In genomic region chr2:241354668-241355658, GRCh38 we compare ENCODE assay signal across 7 cellular contexts. TPM values are rescaled to one million over a fixed set of nuclear protein-coding genes. Genes with fewer than 3 reads are reported as not detected.
DNase-seq lines count a peak whose midpoint lies in the region; ATAC-seq, FAIRE-seq and TF ChIP-seq lines count a peak whose summit lies in the region.

No MANE protein-coding gene starts in this region.

- H3K36me3 Mint-ChIP-seq in activated B cell treated with CpG ODN at 0.5 μM for 24 hours (ENCODE audit: low read depth) = peaks cover 45% of the 10 kb centered on the region

- no peaks in the 10 kb centered on the region for H3K27me3 Mint-ChIP-seq in activated B cell treated with CpG ODN at 0.5 μM for 24 hours

- DNase-seq in GM19239 (ENCODE audit: insufficient read length, low spot score) = peak; percentile 19
- peak; percentile 75 for DNase-seq in NCI-H1436 (lab: John Stamatoyannopoulos, UW)
- peak; percentile 60 for DNase-seq in activated B cell treated with CpG ODN at 0.5 μM for 24 hours
- peak; percentile 57 for DNase-seq in central memory CD4-positive, alpha-beta T cell
- DNase-seq in kidney glomerular epithelial cell (lab: John Stamatoyannopoulos, UW) = peak; percentile 67
- DNase-seq in stimulated activated CD4-positive, alpha-beta T cell treated with anti-CD3 and anti-CD28 coated beads, Interleukin-1b, Interleukin-23, amount 100 ng/mL, for 4 hours (ENCODE audit: low read depth in 2 of 2) = peak; percentile 38 to 60
- DNase-seq in GM19240 (ENCODE audit: insufficient read length, low spot score) = no peak

- POLR2A ChIA-PET in activated B cell treated with CpG ODN at 0.5 μM for 24 hours (lab: Charles Lee) = interaction anchor here (1.5 to 1.6 kb wide), 2 partner anchors 39 to 40 kb away, joined by 6 read pairs; no protein-coding TSS in a partner anchor

- peak overlapping the region; percentile 63 for H3K27ac Mint-ChIP-seq in activated B cell treated with CpG ODN at 0.5 μM for 24 hours

- peaks cover 40% of the 10 kb centered on the region for H3K4me1 Mint-ChIP-seq in activated B cell treated with CpG ODN at 0.5 μM for 24 hours

- peak; percentile 10 for ATAC-seq in activated B cell treated with CpG ODN at 0.5 μM for 24 hours (ENCODE audit: low read depth)

- TF ChIP-seq CTCF in activated B cell treated with CpG ODN at 0.5 μM for 24 hours (IDR thresholded peaks at IDR 0.05) = no peak

- intact Hi-C loops in activated B cell treated with CpG ODN at 0.5 μM for 24 hours (cut with micrococcal nuclease) = loop anchor here (5.0 kb wide), 7 partner anchors 83 to 793 kb away; partner anchors contain the start of genes DTYMK and DUSP28

- no peaks in the 10 kb centered on the region for H3K9me3 Mint-ChIP-seq in activated B cell treated with CpG ODN at 0.5 μM for 24 hours

- CTCF ChIA-PET in activated B cell treated with CpG ODN at 0.5 μM for 24 hours (lab: Charles Lee) = no interaction called here

- H3K4me3 Mint-ChIP-seq in activated B cell treated with CpG ODN at 0.5 μM for 24 hours = peak overlapping the region; percentile 41

- FAIRE-seq in GM19239 (lab: Jason Lieb, UNC) = no peak

RNA-seq across cellular contexts. Expression of gene FARP2, which starts 1.1 kb away (rescaled TPM):
- 74.7 and 91.2 TPM in 2 replicates for total RNA-seq in activated B cell treated with CpG ODN at 0.5 μM for 24 hours

RNA-seq across cellular contexts. Expression of gene SEPTIN2, which starts 39.2 kb away (rescaled TPM):
- total RNA-seq in activated B cell treated with CpG ODN at 0.5 μM for 24 hours = 238 and 251 TPM in 2 replicates

RNA-seq across cellular contexts. Expression of gene HDLBP, which starts 39.5 kb away (rescaled TPM):
- total RNA-seq in activated B cell treated with CpG ODN at 0.5 μM for 24 hours = 158 and 168 TPM in 2 replicates
